In the genomic region with DNA sequence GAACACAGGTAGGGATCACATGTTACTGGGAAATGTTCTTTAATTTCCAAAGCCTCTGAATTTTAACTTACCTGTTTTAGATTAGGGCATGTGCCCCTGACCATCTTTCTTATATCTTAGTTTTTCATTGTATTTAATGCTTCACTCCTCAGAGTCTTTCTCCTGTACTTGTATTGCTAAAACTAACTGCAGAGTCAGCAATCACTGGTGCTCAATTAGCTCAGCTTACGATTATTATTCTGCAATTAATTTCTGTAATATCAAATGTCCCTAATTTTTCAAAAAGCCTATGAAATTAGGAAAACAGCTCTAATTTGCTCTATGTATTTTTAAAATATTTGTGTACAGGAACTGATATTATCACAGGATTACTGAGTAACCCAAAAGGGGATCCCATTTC, we compare ENCODE assay signal across 8 cellular contexts.
"Had no signal": no experiment of that assay in that cellular context is flagged by ENCODE, and none has a peak within 500 bp of the region (broad histone marks: within the 10 kb centered on the region; RNA-seq: fewer than 3 reads in every experiment).

No MANE protein-coding gene starts in this region.

- H3K27ac ChIP-seq: GM23248 had no signal

- H2AFZ ChIP-seq: GM23248 had no signal

- H3K27ac Mint-ChIP-seq: H9 had no signal

- H3K9ac ChIP-seq: GM23248 had no signal

- H3K9me3 Mint-ChIP-seq: H9 had no signal

- H3K4me3 Mint-ChIP-seq: H9 had no signal

- ATAC-seq: K562 had no signal

- DNase-seq: GM23248, H9, HCEC 1CT, KG1 had no signal

- H3K4me1 Mint-ChIP-seq: H9 had no signal

- FAIRE-seq: H1, H54, HTR-8/SVneo, K562 had no signal

- H3K4me3 ChIP-seq: GM23248, K562 had no signal
